In genomic region chr21:32771134-32771523, GRCh38 we compare ENCODE assay signal across 8 cellular contexts. TPM values are rescaled to one million over a fixed set of nuclear protein-coding genes. Genes with fewer than 3 reads are reported as not detected.
DNase-seq lines count a peak whose midpoint lies in the region; ATAC-seq and TF ChIP-seq lines count a peak whose summit lies in the region.

No MANE protein-coding gene starts in this region.

- TF ChIP-seq CTCF in GM20000 (IDR thresholded peaks at IDR 0.05; ENCODE audit: extremely low read depth, missing control alignments) (no peak), MCF 10A (IDR thresholded peaks at IDR 0.05; ENCODE audit: unreplicated experiment) (no peak)

- H3K9me3 Mint-ChIP-seq in T-helper 1 cell treated with Interleukin-12 subunit alpha and Interleukin-12 subunit beta and Interleukin-4 antibody, amounts not matched to agents 30 μg/mL and 1 μg/mL, for 36 hours = no peaks in the 10 kb centered on the region
- H3K9me3 Mint-ChIP-seq in MCF 10A (ENCODE audit: unreplicated experiment) = no peaks in the 10 kb centered on the region

- DNase-seq in G401 (ENCODE audit: low spot score) = peak; percentile 23
- peak; percentile 72 for DNase-seq in GM20000 (ENCODE audit: low spot score)
- peak; percentile 61 for DNase-seq in MCF 10A (ENCODE audit: unreplicated experiment)
- DNase-seq in iris pigment epithelial cell (ENCODE audit: low read depth) = peak; percentile 71
- peak; percentile 41 to 49 for DNase-seq in stimulated activated CD4-positive, alpha-beta T cell treated with anti-CD3 and anti-CD28 coated beads, Interleukin-2, amount 100 ng/mL, for 24 hours
- DNase-seq in cortex of kidney (lab: John Stamatoyannopoulos, UW) = no peak

- peak; percentile 30 for ATAC-seq in HG03565 (IDR thresholded peaks at IDR 0.05; ENCODE audit: unreplicated experiment)

- in situ Hi-C loops in G401 (cut with HindIII; ENCODE audit: low sequenced_read_pairs) = no loop called here

- no TSS peak for BruUV-seq in MCF 10A (replicated peaks; lab: Mats Ljungman, UMichigan)

- H3K27me3 Mint-ChIP-seq in T-helper 1 cell treated with Interleukin-12 subunit alpha and Interleukin-12 subunit beta and Interleukin-4 antibody, amounts not matched to agents 30 μg/mL and 1 μg/mL, for 36 hours (ENCODE audit: low read depth) = peaks cover 4% of the 10 kb centered on the region
- H3K27me3 Mint-ChIP-seq in MCF 10A (ENCODE audit: insufficient read depth, unreplicated experiment) = no peaks in the 10 kb centered on the region

- peaks cover 27% of the 10 kb centered on the region for H3K36me3 Mint-ChIP-seq in T-helper 1 cell treated with Interleukin-12 subunit alpha and Interleukin-12 subunit beta and Interleukin-4 antibody, amounts not matched to agents 30 μg/mL and 1 μg/mL, for 36 hours (ENCODE audit: low read depth)
- H3K36me3 Mint-ChIP-seq in MCF 10A (ENCODE audit: insufficient read depth, unreplicated experiment) = peaks cover 29% of the 10 kb centered on the region

- CTCF ChIA-PET in MCF 10A (lab: Yijun Ruan, JAX) = interaction anchor here (0.6 to 2.1 kb wide), 14 partner anchors 8 to 803 kb away, joined by 3 to 8 read pairs (median 4); no protein-coding TSS in a partner anchor

- peaks cover 44% of the 10 kb centered on the region for H3K4me1 Mint-ChIP-seq in T-helper 1 cell treated with Interleukin-12 subunit alpha and Interleukin-12 subunit beta and Interleukin-4 antibody, amounts not matched to agents 30 μg/mL and 1 μg/mL, for 36 hours (ENCODE audit: low read depth)
- peaks cover 25% of the 10 kb centered on the region for H3K4me1 Mint-ChIP-seq in MCF 10A (ENCODE audit: insufficient read depth, unreplicated experiment)

- intact Hi-C loops in MCF 10A (cut with micrococcal nuclease) = loop anchor here (2.0 kb wide), 1 partner anchor 42 kb away; the partner anchor contains the start of gene SYNJ1

- H3K4me3 Mint-ChIP-seq in T-helper 1 cell treated with Interleukin-12 subunit alpha and Interleukin-12 subunit beta and Interleukin-4 antibody, amounts not matched to agents 30 μg/mL and 1 μg/mL, for 36 hours = peak overlapping the region; percentile 99
- peak overlapping the region; percentile 79 for H3K4me3 Mint-ChIP-seq in MCF 10A (ENCODE audit: unreplicated experiment)

- POLR2A ChIA-PET in MCF 10A (lab: Yijun Ruan, JAX) = interaction anchor here (0.6 to 5.5 kb wide), 32 partner anchors 12 to 1397 kb away, joined by 3 to 103 read pairs (median 4); partner anchors contain the start of genes CFAP298, DONSON, GART and SON

- H3K27ac Mint-ChIP-seq in T-helper 1 cell treated with Interleukin-12 subunit alpha and Interleukin-12 subunit beta and Interleukin-4 antibody, amounts not matched to agents 30 μg/mL and 1 μg/mL, for 36 hours = peak overlapping the region; percentile 91
- H3K27ac Mint-ChIP-seq in MCF 10A (ENCODE audit: low read depth, unreplicated experiment) = peak overlapping the region; percentile 93

RNA-seq across cellular contexts. Expression of gene PAXBP1, which starts 0.4 kb away (rescaled TPM):
- total RNA-seq in G401 (2014; rRNA removed; shearing (Covaris generic)) = 13.4 and 26.2 TPM in 2 replicates
- total RNA-seq in MCF 10A (2022) = 33.0 and 39.5 TPM in 2 replicates

RNA-seq across cellular contexts. Expression of gene SYNJ1, which starts 43.3 kb away (rescaled TPM):
- 1.0 and 1.8 TPM in 2 replicates for total RNA-seq in G401 (2014; rRNA removed; shearing (Covaris generic))
- 9.4 and 9.7 TPM in 2 replicates for total RNA-seq in MCF 10A (2022)
